15 cellular contexts compared by ENCODE assay signal in genomic region chr1:27438621-27439061, GRCh38. TPM values are rescaled to one million over a fixed set of nuclear protein-coding genes. Genes with fewer than 3 reads are reported as not detected.
DNase-seq lines count a peak whose midpoint lies in the region; ATAC-seq, FAIRE-seq and TF ChIP-seq lines count a peak whose summit lies in the region.
"Had no signal": no experiment of that assay in that cellular context is flagged by ENCODE, and none has a peak within 500 bp of the region (broad histone marks: within the 10 kb centered on the region; RNA-seq: fewer than 3 reads in every experiment).

No MANE protein-coding gene starts in this region.

- no peak for TF ChIP-seq CTCF in natural killer cell (IDR thresholded peaks at IDR 0.05)
- TF ChIP-seq CTCF in gastroesophageal sphincter (IDR thresholded peaks at IDR 0.05) = no peak

- H3K4me3 Mint-ChIP-seq in activated T-helper 1 cell treated with anti-CD3 and anti-CD28 coated beads, Interleukin-12 subunit alpha, Interleukin-12 subunit beta, Interleukin-2, Interleukin-4 antibody, amounts not matched to agents 30 ng/mL and 10 ng/mL and 1 ng/mL, durations not matched to agents 14 hours and 24 hours and 36 hours = peak overlapping the region; percentile 7
- peak overlapping the region; percentile 10 for H3K4me3 Mint-ChIP-seq in natural killer cell

- peak overlapping the region; percentile 67 for H3K27ac Mint-ChIP-seq in activated T-helper 1 cell treated with anti-CD3 and anti-CD28 coated beads, Interleukin-12 subunit alpha, Interleukin-12 subunit beta, Interleukin-2, Interleukin-4 antibody, amounts not matched to agents 30 ng/mL and 10 ng/mL and 1 ng/mL, durations not matched to agents 14 hours and 24 hours and 36 hours
- H3K27ac Mint-ChIP-seq in natural killer cell = peak overlapping the region; percentile 61 to 88

- 88% methylated on average over 1 of the region's 1 CpG; no CpG with 5 or more reads in 1 of the 2 donors for WGBS in gastroesophageal sphincter (ENCODE audit: low coverage in 1 of 2), 2 donors

- ATAC-seq in natural killer cell (no peak), gastroesophageal sphincter (no peak)
- ATAC-seq: esophagus mucosa, Panc1 had no signal

- peaks cover 0 to 6% of the 10 kb centered on the region in 2 donors for H3K36me3 ChIP-seq in gastroesophageal sphincter

- H3K9me3 ChIP-seq in gastroesophageal sphincter = no peaks in the 10 kb centered on the region

- H3K4me1 ChIP-seq in gastroesophageal sphincter = peaks cover 31 to 80% (median 50%) of the 10 kb centered on the region in 3 donors

- TF ChIP-seq EP300 in gastroesophageal sphincter (IDR thresholded peaks at IDR 0.05) = no peak

- FAIRE-seq in GM12891 (lab: Jason Lieb, UNC) = peak; percentile 86
- FAIRE-seq: D721Med had no signal

- H3K27me3 Mint-ChIP-seq in activated T-helper 1 cell treated with anti-CD3 and anti-CD28 coated beads, Interleukin-12 subunit alpha, Interleukin-12 subunit beta, Interleukin-2, Interleukin-4 antibody, amounts not matched to agents 30 ng/mL and 10 ng/mL and 1 ng/mL, durations not matched to agents 14 hours and 24 hours and 36 hours (ENCODE audit: insufficient read depth) = no peaks in the 10 kb centered on the region
- no peaks in the 10 kb centered on the region for H3K27me3 Mint-ChIP-seq in natural killer cell (ENCODE audit: low read depth in 2 of 2)

- DNase-seq in CD1c-positive myeloid dendritic cell (ENCODE audit: extremely low spot score) = peak; percentile 69
- DNase-seq in GM12891 (ENCODE audit: insufficient read length, low spot score) = no peak
- DNase-seq in activated T-helper 1 cell treated with anti-CD3 and anti-CD28 coated beads, Interleukin-12 subunit alpha, Interleukin-12 subunit beta, Interleukin-2, Interleukin-4 antibody, amounts not matched to agents 30 ng/mL and 10 ng/mL and 1 ng/mL, durations not matched to agents 14 hours and 24 hours and 36 hours (ENCODE audit: low spot score) = no peak
- no peak for DNase-seq in natural killer cell
- DNase-seq in OCI-M2 (lab: John Stamatoyannopoulos, UW; ENCODE audit: unreplicated experiment) = no peak
- DNase-seq in NCI-H2081 (lab: John Stamatoyannopoulos, UW) = no peak
- DNase-seq in activated CD8-positive, alpha-beta memory T cell treated with anti-CD3 and anti-CD28 coated beads, Interleukin-2, amount 50 U/mL, for 4 hours = no peak
- DNase-seq: amygdala, islet precursor cell, NCI-H146 had no signal

- H3K4me3 ChIP-seq in gastroesophageal sphincter = no peak overlapping the region

- peaks cover 18% of the 10 kb centered on the region for H3K36me3 Mint-ChIP-seq in activated T-helper 1 cell treated with anti-CD3 and anti-CD28 coated beads, Interleukin-12 subunit alpha, Interleukin-12 subunit beta, Interleukin-2, Interleukin-4 antibody, amounts not matched to agents 30 ng/mL and 10 ng/mL and 1 ng/mL, durations not matched to agents 14 hours and 24 hours and 36 hours (ENCODE audit: low read depth)
- no peaks in the 10 kb centered on the region for H3K36me3 Mint-ChIP-seq in natural killer cell

- peaks cover 54% of the 10 kb centered on the region for H3K4me1 Mint-ChIP-seq in activated T-helper 1 cell treated with anti-CD3 and anti-CD28 coated beads, Interleukin-12 subunit alpha, Interleukin-12 subunit beta, Interleukin-2, Interleukin-4 antibody, amounts not matched to agents 30 ng/mL and 10 ng/mL and 1 ng/mL, durations not matched to agents 14 hours and 24 hours and 36 hours (ENCODE audit: low read depth)
- H3K4me1 Mint-ChIP-seq in natural killer cell = peaks cover 60 to 61% of the 10 kb centered on the region in 2 donors

- no peaks in the 10 kb centered on the region for H3K9me3 Mint-ChIP-seq in activated T-helper 1 cell treated with anti-CD3 and anti-CD28 coated beads, Interleukin-12 subunit alpha, Interleukin-12 subunit beta, Interleukin-2, Interleukin-4 antibody, amounts not matched to agents 30 ng/mL and 10 ng/mL and 1 ng/mL, durations not matched to agents 14 hours and 24 hours and 36 hours
- no peaks in the 10 kb centered on the region for H3K9me3 Mint-ChIP-seq in natural killer cell

- TF ChIP-seq POLR2A in GM12891 (IDR thresholded peaks at IDR 0.05; ENCODE audit: low read depth, low read length) = no peak
- no peak for TF ChIP-seq POLR2A in gastroesophageal sphincter (IDR thresholded peaks at IDR 0.05)

- intact Hi-C loops in activated T-helper 1 cell treated with anti-CD3 and anti-CD28 coated beads, Interleukin-12 subunit alpha, Interleukin-12 subunit beta, Interleukin-2, Interleukin-4 antibody, amounts not matched to agents 30 ng/mL and 10 ng/mL and 1 ng/mL, durations not matched to agents 14 hours and 24 hours and 36 hours (cut with micrococcal nuclease) = no loop called here
- intact Hi-C loops in natural killer cell (cut with micrococcal nuclease) = no loop called here

- peak overlapping the region in 1 of 4 donors; percentile 12 for H3K27ac ChIP-seq in gastroesophageal sphincter

- no peaks in the 10 kb centered on the region for H3K27me3 ChIP-seq in gastroesophageal sphincter

TF ChIP-seq in GM12891, 5 proteins besides CTCF, POLR2A, EP300 and RAD21:
- TF ChIP-seq SPI1 (IDR thresholded peaks at IDR 0.05; ENCODE audit: low read depth, low read length) = peak; percentile 66
- no peak for TF ChIP-seq POU2F2 (IDR thresholded peaks at IDR 0.05; ENCODE audit: low read depth, low read length)

RNA-seq across cellular contexts. Expression of gene GPR3, which starts 46.2 kb away (rescaled TPM):
- 0.64 TPM for polyA plus RNA-seq in GM12891 (2012; ENCODE audit: low read depth, missing spikeins)
- total RNA-seq in activated T-helper 1 cell treated with anti-CD3 and anti-CD28 coated beads, Interleukin-12 subunit alpha, Interleukin-12 subunit beta, Interleukin-2, Interleukin-4 antibody, amounts not matched to agents 30 ng/mL and 10 ng/mL and 1 ng/mL, durations not matched to agents 14 hours and 24 hours and 36 hours = 3.2 and 4.0 TPM in 2 replicates
- total RNA-seq in natural killer cell (under 1 TPM; 0.39 to 0.87 (median 0.60) TPM), gastroesophageal sphincter (under 1 TPM in 1 of 4 donors, not detected in 3; 0.67 TPM)

RNA-seq across cellular contexts. Expression of gene WASF2, which starts 51.3 kb away (rescaled TPM):
- polyA plus RNA-seq in GM12891 (2012; ENCODE audit: low read depth, missing spikeins) = 54.8 TPM
- total RNA-seq in activated T-helper 1 cell treated with anti-CD3 and anti-CD28 coated beads, Interleukin-12 subunit alpha, Interleukin-12 subunit beta, Interleukin-2, Interleukin-4 antibody, amounts not matched to agents 30 ng/mL and 10 ng/mL and 1 ng/mL, durations not matched to agents 14 hours and 24 hours and 36 hours = 108 and 109 TPM in 2 replicates
- total RNA-seq in natural killer cell (100 to 1,000 TPM; 137 to 153 (median 143) TPM), gastroesophageal sphincter (100 to 1,000 TPM in 1 of 4 donors, 10 to 100 TPM in 3; 74.7 to 107 (median 79.8) TPM)

RNA-seq across cellular contexts. Expression of gene CD164L2, which starts 55.5 kb away (rescaled TPM):
- 0.12 TPM for polyA plus RNA-seq in GM12891 (2012; ENCODE audit: low read depth, missing spikeins)
- not detected in 2 replicates for total RNA-seq in activated T-helper 1 cell treated with anti-CD3 and anti-CD28 coated beads, Interleukin-12 subunit alpha, Interleukin-12 subunit beta, Interleukin-2, Interleukin-4 antibody, amounts not matched to agents 30 ng/mL and 10 ng/mL and 1 ng/mL, durations not matched to agents 14 hours and 24 hours and 36 hours
- under 1 TPM in 1 of 3 donors, not detected in 2; 0.40 TPM for total RNA-seq in natural killer cell
- not detected for total RNA-seq in gastroesophageal sphincter
- total RNA-seq: renal cortical epithelial cell had no signal
